ENCODE assay signal across 14 cellular contexts in genomic region chr2:674319-674985, GRCh38. TPM values are rescaled to one million over a fixed set of nuclear protein-coding genes. Genes with fewer than 3 reads are reported as not detected.
DNase-seq lines count a peak whose midpoint lies in the region; FAIRE-seq and TF ChIP-seq lines count a peak whose summit lies in the region.
"Had no signal": no experiment of that assay in that cellular context is flagged by ENCODE, and none has a peak within 500 bp of the region (broad histone marks: within the 10 kb centered on the region; RNA-seq: fewer than 3 reads in every experiment).

No MANE protein-coding gene starts in this region.

- H3K9ac ChIP-seq in Karpas-422 (ENCODE audit: low read length) (peak overlapping the region; percentile 83), astrocyte (ENCODE audit: low read length) (peak overlapping the region; percentile 69)

- H3K27ac Mint-ChIP-seq in activated CD4-positive, alpha-beta T cell treated with anti-CD3 and anti-CD28 coated beads, Interleukin-2, amount 10 ng/mL, durations not matched to agents 7 days and 5 days = peak overlapping the region; percentile 14
- H3K27ac Mint-ChIP-seq in astrocyte (ENCODE audit: unreplicated experiment) (peak overlapping the region; percentile 58), neural crest cell (ENCODE audit: unreplicated experiment) (no peak overlapping the region), Calu3 (ENCODE audit: unreplicated experiment) (no peak overlapping the region)

- no peak overlapping the region for H3K4me3 Mint-ChIP-seq in activated CD4-positive, alpha-beta T cell treated with anti-CD3 and anti-CD28 coated beads, Interleukin-2, amount 10 ng/mL, durations not matched to agents 7 days and 5 days
- H3K4me3 Mint-ChIP-seq in astrocyte (ENCODE audit: unreplicated experiment) (no peak overlapping the region), neural crest cell (peak overlapping the region; percentile 50), Calu3 (ENCODE audit: low read depth, unreplicated experiment) (no peak overlapping the region)

- H3K4me1 ChIP-seq in Karpas-422 (ENCODE audit: low read length) (peaks cover 69% of the 10 kb centered on the region), astrocyte (ENCODE audit: insufficient read depth, low read length) (peaks cover 33% of the 10 kb centered on the region)

- BruUV-seq in Calu3 (replicated peaks; lab: Mats Ljungman, UMichigan) = no TSS peak

- peak overlapping the region; percentile 78 for H3K4me2 ChIP-seq in Karpas-422 (ENCODE audit: low read depth, low read length, poor library complexity, severe bottlenecking)
- peak overlapping the region; percentile 94 for H3K4me2 ChIP-seq in astrocyte (ENCODE audit: low read length)

- POLR2A ChIA-PET in activated CD4-positive, alpha-beta T cell treated with anti-CD3 and anti-CD28 coated beads, Interleukin-2, amount 10 ng/mL, durations not matched to agents 7 days and 5 days (lab: Charles Lee) = no interaction called here

- H3K36me3 Mint-ChIP-seq in activated CD4-positive, alpha-beta T cell treated with anti-CD3 and anti-CD28 coated beads, Interleukin-2, amount 10 ng/mL, durations not matched to agents 7 days and 5 days (ENCODE audit: low read depth) = peaks cover 38% of the 10 kb centered on the region
- peaks cover 7% of the 10 kb centered on the region for H3K36me3 Mint-ChIP-seq in astrocyte (ENCODE audit: low read depth, unreplicated experiment)
- H3K36me3 Mint-ChIP-seq in neural crest cell (ENCODE audit: low read depth) = peaks cover 4% of the 10 kb centered on the region
- H3K36me3 Mint-ChIP-seq in Calu3 (ENCODE audit: insufficient read depth, unreplicated experiment) = peaks cover 38% of the 10 kb centered on the region

- H2AFZ ChIP-seq in Karpas-422 (ENCODE audit: low read length) = no peak overlapping the region
- no peak overlapping the region for H2AFZ ChIP-seq in astrocyte (ENCODE audit: low read depth, low read length)

- H3K4me3 ChIP-seq in Karpas-422 (ENCODE audit: low read length) (peak overlapping the region; percentile 65), astrocyte (ENCODE audit: insufficient read depth, low read depth, low read length) (no peak overlapping the region)
- H3K4me3 ChIP-seq: adrenal gland, left lung had no signal

- H3K27me3 ChIP-seq in Karpas-422 (ENCODE audit: low read length) (no peaks in the 10 kb centered on the region), astrocyte (ENCODE audit: insufficient read depth, low read length) (no peaks in the 10 kb centered on the region)
- H3K27me3 ChIP-seq: adrenal gland, left lung had no signal

- H3K4me1 Mint-ChIP-seq in activated CD4-positive, alpha-beta T cell treated with anti-CD3 and anti-CD28 coated beads, Interleukin-2, amount 10 ng/mL, durations not matched to agents 7 days and 5 days = peaks cover 43% of the 10 kb centered on the region
- H3K4me1 Mint-ChIP-seq in astrocyte (ENCODE audit: low read depth, unreplicated experiment) (peaks cover 29% of the 10 kb centered on the region), neural crest cell (peaks cover 43% of the 10 kb centered on the region), Calu3 (ENCODE audit: low read depth, unreplicated experiment) (peaks cover 20% of the 10 kb centered on the region)

- H3K79me2 ChIP-seq in Karpas-422 (ENCODE audit: low read length) (peaks cover 12% of the 10 kb centered on the region), astrocyte (ENCODE audit: insufficient read depth, low read length) (peaks cover 28% of the 10 kb centered on the region)

- no peaks in the 10 kb centered on the region for H3K9me2 ChIP-seq in Karpas-422 (replicated peaks; ENCODE audit: insufficient read depth, low read length)

- H3K9me3 Mint-ChIP-seq in activated CD4-positive, alpha-beta T cell treated with anti-CD3 and anti-CD28 coated beads, Interleukin-2, amount 10 ng/mL, durations not matched to agents 7 days and 5 days = no peaks in the 10 kb centered on the region
- no peaks in the 10 kb centered on the region for H3K9me3 Mint-ChIP-seq in astrocyte (ENCODE audit: unreplicated experiment)
- no peaks in the 10 kb centered on the region for H3K9me3 Mint-ChIP-seq in neural crest cell
- H3K9me3 Mint-ChIP-seq in Calu3 (ENCODE audit: low read depth, unreplicated experiment) = no peaks in the 10 kb centered on the region

- CTCF ChIA-PET in activated CD4-positive, alpha-beta T cell treated with anti-CD3 and anti-CD28 coated beads, Interleukin-2, amount 10 ng/mL, durations not matched to agents 7 days and 5 days (lab: Charles Lee) = no interaction called here
- CTCF ChIA-PET in Calu3 (lab: Charles Lee) = no interaction called here

- intact Hi-C loops in cardiac septum (cut with DNase I) = no loop called here
- intact Hi-C loops in Calu3 (cut with micrococcal nuclease; ENCODE audit: unreplicated experiment) = no loop called here

- H3K9me3 ChIP-seq in Karpas-422 (ENCODE audit: low read length) (no peaks in the 10 kb centered on the region), astrocyte (ENCODE audit: insufficient read depth, low read depth, low read length) (no peaks in the 10 kb centered on the region)
- H3K9me3 ChIP-seq: adrenal gland, left lung had no signal

- H3K27me3 Mint-ChIP-seq in activated CD4-positive, alpha-beta T cell treated with anti-CD3 and anti-CD28 coated beads, Interleukin-2, amount 10 ng/mL, durations not matched to agents 7 days and 5 days = no peaks in the 10 kb centered on the region
- H3K27me3 Mint-ChIP-seq in astrocyte (ENCODE audit: low read depth, unreplicated experiment) (no peaks in the 10 kb centered on the region), neural crest cell (ENCODE audit: low read depth) (no peaks in the 10 kb centered on the region), Calu3 (ENCODE audit: unreplicated experiment) (no peaks in the 10 kb centered on the region)

- no peaks in the 10 kb centered on the region for H4K20me1 ChIP-seq in Karpas-422 (ENCODE audit: insufficient read depth, low read depth, low read length)
- H4K20me1 ChIP-seq in astrocyte (ENCODE audit: insufficient read depth, low read length) = peaks cover 30% of the 10 kb centered on the region

- no peak for FAIRE-seq in astrocyte (lab: Jason Lieb, UNC)

- TF ChIP-seq CTCF in astrocyte (IDR thresholded peaks at IDR 0.05; ENCODE audit: insufficient read depth, low read depth, low read length) (no peak), neural crest cell (conservative IDR thresholded peaks at IDR 0.05) (no peak), Calu3 (IDR thresholded peaks at IDR 0.05; ENCODE audit: unreplicated experiment) (no peak)

- DNase-seq in activated CD4-positive, alpha-beta T cell treated with anti-CD3 and anti-CD28 coated beads, Interleukin-2, amount 10 ng/mL, durations not matched to agents 7 days and 5 days = no peak
- DNase-seq in activated CD4-positive, alpha-beta T cell treated with anti-CD3 and anti-CD28 coated beads, Interleukin-2, amount 50 U/mL, for 48 hours = no peak
- peak; percentile 91 for DNase-seq in Karpas-422
- no peak for DNase-seq in astrocyte (ENCODE audit: low read depth)
- no peak for DNase-seq in neural crest cell (ENCODE audit: low read depth, low spot score)
- DNase-seq in cardiac septum (ENCODE audit: low spot score) = no peak
- no peak for DNase-seq in HPDE6-E6E7 (ENCODE audit: extremely low spot score)
- no peak for DNase-seq in Calu3
- DNase-seq: effector CD4-positive, alpha-beta T cell; GDM1; NCI-H1436 treated with DMSO at 0.1 percent for 48 hours; NCI-H526 treated with DMSO at 0.1 percent for 48 hours had no signal

- H3K36me3 ChIP-seq in Karpas-422 (ENCODE audit: insufficient read depth, low read length) = peaks cover 28% of the 10 kb centered on the region
- H3K36me3 ChIP-seq in astrocyte (ENCODE audit: insufficient read depth, low read length) = no peaks in the 10 kb centered on the region

- H3K27ac ChIP-seq in Karpas-422 (ENCODE audit: low read length) (peak overlapping the region; percentile 97), astrocyte (ENCODE audit: low read depth, low read length) (peak overlapping the region; percentile 42)
- H3K27ac ChIP-seq: left lung had no signal

RNA-seq across cellular contexts. Expression of gene TMEM18, which starts 2.8 kb away (rescaled TPM):
- 10 to 100 TPM; 30.3 to 31.7 TPM for total RNA-seq in activated CD4-positive, alpha-beta T cell treated with anti-CD3 and anti-CD28 coated beads, Interleukin-2, amount 10 ng/mL, durations not matched to agents 7 days and 5 days
- total RNA-seq in Karpas-422 (2014; rRNA removed; shearing (Covaris generic); ENCODE audit: low replicate concordance) = 46.1 and 48.6 TPM in 2 replicates
- 16.8 and 18.6 TPM in 2 replicates for total RNA-seq in astrocyte
- 27.7 and 28.2 TPM in 2 replicates for total RNA-seq in neural crest cell
- 8.8 TPM for total RNA-seq in cardiac septum
- total RNA-seq in Calu3 (2022) = 18.9 and 19.0 TPM in 2 replicates

Comparison
In these comparisons a context has a peak if more than half of its experiments do, and no peak if none do; other contexts are left out.
1. H3K27ac Mint-ChIP-seq: peak in activated CD4-positive, alpha-beta T cell treated with anti-CD3 and anti-CD28 coated beads, Interleukin-2, amount 10 ng/mL, durations not matched to agents 7 days and 5 days (single experiment) and astrocyte (single experiment); none in neural crest cell (single experiment) and Calu3 (single experiment).